18 cellular contexts compared by ENCODE assay signal in the genomic region with DNA sequence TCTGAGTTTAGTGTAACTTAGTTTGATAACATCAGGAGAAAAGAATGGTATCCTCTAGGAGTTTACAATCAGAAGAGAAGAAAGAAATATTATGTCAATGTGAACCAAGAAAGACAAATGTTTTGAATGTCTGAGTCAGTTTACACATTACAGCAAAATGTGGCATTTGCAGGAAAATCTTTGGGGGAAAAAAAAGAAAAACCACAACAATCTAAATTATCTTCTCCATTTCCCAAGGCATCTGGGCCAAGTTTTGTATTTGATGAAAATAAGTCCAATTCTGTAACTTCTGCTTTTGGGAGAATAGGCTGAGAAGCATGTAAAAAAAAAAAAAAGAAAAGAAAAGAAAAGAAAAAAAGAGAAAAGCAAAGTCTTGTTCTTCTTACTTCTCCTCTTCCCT. TPM values are rescaled to one million over a fixed set of nuclear protein-coding genes. Genes with fewer than 3 reads are reported as not detected.
DNase-seq lines count a peak whose midpoint lies in the region; ATAC-seq, FAIRE-seq and TF ChIP-seq lines count a peak whose summit lies in the region.
"Had no signal": no experiment of that assay in that cellular context is flagged by ENCODE, and none has a peak within 500 bp of the region (broad histone marks: within the 10 kb centered on the region; RNA-seq: fewer than 3 reads in every experiment).

No MANE protein-coding gene starts in this region.

- H3K4me3 ChIP-seq in pancreas (no peak overlapping the region), psoas muscle (no peak overlapping the region)
- H3K4me3 ChIP-seq: right atrium auricular region had no signal

- H3K27ac ChIP-seq in epithelial cell of prostate (peak overlapping the region; percentile 63), pancreas (peak overlapping the region in 3 of 4 donors; percentile 2 to 79 (median 66)), psoas muscle (no peak overlapping the region)
- H3K27ac ChIP-seq: C4-2B, right atrium auricular region had no signal

- H3K9me3 ChIP-seq in pancreas (no peaks in the 10 kb centered on the region), psoas muscle (no peaks in the 10 kb centered on the region)
- H3K9me3 ChIP-seq: right atrium auricular region had no signal

- DNase-seq in ELR (ENCODE audit: low read depth) (peak; percentile 6), epithelial cell of prostate (ENCODE audit: low read depth, low spot score) (no peak), pancreas (no peak), mesothelial cell of epicardium (ENCODE audit: low spot score in 2 of 2, unreplicated experiment in 2 of 2) (no peak), psoas muscle (no peak), HuH-7.5 (ENCODE audit: low spot score) (no peak), left cardiac atrium (no peak)
- DNase-seq: activated CD4-positive, alpha-beta T cell treated with anti-CD3 and anti-CD28 coated beads, Interleukin-2, amount 50 U/mL, for 48 hours; naive thymus-derived CD4-positive, alpha-beta T cell; NCI-H1694 treated with DMSO at 0.1 percent for 48 hours; NCI-H510A; stimulated activated CD4-positive, alpha-beta T cell treated with anti-CD3 and anti-CD28 coated beads, Interleukin-2, amount 100 ng/mL, for 24 hours had no signal

- H3K9me3 Mint-ChIP-seq in mesothelial cell of epicardium = no peaks in the 10 kb centered on the region
- H3K9me3 Mint-ChIP-seq: activated T-helper 1 cell treated with anti-CD3 and anti-CD28 coated beads, Interleukin-12 subunit alpha, Interleukin-12 subunit beta, Interleukin-2, Interleukin-4 antibody, amounts not matched to agents 30 ng/mL and 10 ng/mL and 1 ng/mL, durations not matched to agents 14 hours and 24 hours and 36 hours had no signal

- peak; percentile 32 for FAIRE-seq in pancreas (lab: Jason Lieb, UNC)

- TF ChIP-seq CTCF in pancreas (IDR thresholded peaks at IDR 0.05) (no peak), mesothelial cell of epicardium (IDR thresholded peaks at IDR 0.05; ENCODE audit: unreplicated experiment) (no peak), psoas muscle (IDR thresholded peaks at IDR 0.05) (no peak)

- no peak overlapping the region for H3K27ac Mint-ChIP-seq in mesothelial cell of epicardium
- H3K27ac Mint-ChIP-seq: activated T-helper 1 cell treated with anti-CD3 and anti-CD28 coated beads, Interleukin-12 subunit alpha, Interleukin-12 subunit beta, Interleukin-2, Interleukin-4 antibody, amounts not matched to agents 30 ng/mL and 10 ng/mL and 1 ng/mL, durations not matched to agents 14 hours and 24 hours and 36 hours; naive thymus-derived CD4-positive, alpha-beta T cell had no signal

- no peaks in the 10 kb centered on the region for H3K36me3 ChIP-seq in pancreas
- no peaks in the 10 kb centered on the region for H3K36me3 ChIP-seq in psoas muscle (ENCODE audit: insufficient read depth in 1 of 2, low read depth in 1 of 2)
- H3K36me3 ChIP-seq: right atrium auricular region had no signal

- H3K27me3 Mint-ChIP-seq in mesothelial cell of epicardium (ENCODE audit: low read depth) = no peaks in the 10 kb centered on the region
- H3K27me3 Mint-ChIP-seq: naive thymus-derived CD4-positive, alpha-beta T cell had no signal

- H3K36me3 Mint-ChIP-seq in mesothelial cell of epicardium = no peaks in the 10 kb centered on the region
- H3K36me3 Mint-ChIP-seq: naive thymus-derived CD4-positive, alpha-beta T cell had no signal

- ATAC-seq in SK-N-SH treated with all-trans-retinoic acid at 6 μM for 48 hours (peak; percentile 18; the same call in 2 of the 3 replicates), pancreas (no peak), psoas muscle (no peak), left cardiac atrium (no peak)
- ATAC-seq: naive thymus-derived CD4-positive, alpha-beta T cell had no signal

- H3K4me1 ChIP-seq in pancreas (peaks cover 32 to 63% (median 60%) of the 10 kb centered on the region in 3 donors), psoas muscle (no peaks in the 10 kb centered on the region)

- no peaks in the 10 kb centered on the region for H3K27me3 ChIP-seq in pancreas
- no peaks in the 10 kb centered on the region for H3K27me3 ChIP-seq in psoas muscle (ENCODE audit: insufficient read depth in 3 of 3, low read length in 2 of 3)
- H3K27me3 ChIP-seq: foreskin keratinocyte, right atrium auricular region had no signal

- peaks cover 38% of the 10 kb centered on the region for H3K4me1 Mint-ChIP-seq in mesothelial cell of epicardium
- H3K4me1 Mint-ChIP-seq: naive thymus-derived CD4-positive, alpha-beta T cell had no signal

- intact Hi-C loops in pancreas (cut with DNase I) (loop anchor here in 1 of 3 donors (5.0 kb wide), 1 partner anchor 61 kb away; a partner anchor contains a TSS), psoas muscle (cut with DNase I) (no loop called here), left cardiac atrium (cut with DNase I) (no loop called here)

- no peak overlapping the region for H3K4me3 Mint-ChIP-seq in mesothelial cell of epicardium
- H3K4me3 Mint-ChIP-seq: activated T-helper 1 cell treated with anti-CD3 and anti-CD28 coated beads, Interleukin-12 subunit alpha, Interleukin-12 subunit beta, Interleukin-2, Interleukin-4 antibody, amounts not matched to agents 30 ng/mL and 10 ng/mL and 1 ng/mL, durations not matched to agents 14 hours and 24 hours and 36 hours; naive thymus-derived CD4-positive, alpha-beta T cell had no signal

TF ChIP-seq in SK-N-SH treated with all-trans-retinoic acid at 6 μM for 48 hours, 23 proteins besides CTCF, POLR2A, EP300 and RAD21 (continues in another document):
- TF ChIP-seq ZFP30 (CRISPR knock-in tag; IDR thresholded peaks at IDR 0.05) (no peak), TCF4 (CRISPR knock-in tag; IDR thresholded peaks at IDR 0.05; ENCODE audit: borderline replicate concordance) (no peak), ZFP3 (CRISPR knock-in tag; IDR thresholded peaks at IDR 0.05) (no peak), ZNF565 (CRISPR knock-in tag; conservative IDR thresholded peaks at IDR 0.05; ENCODE audit: low read depth) (no peak), GLIS3 (CRISPR knock-in tag; IDR thresholded peaks at IDR 0.05) (no peak), BACH2 (CRISPR knock-in tag; IDR thresholded peaks at IDR 0.05; ENCODE audit: borderline replicate concordance) (no peak), RARB (CRISPR knock-in tag; IDR thresholded peaks at IDR 0.05) (no peak), ISL1 (CRISPR knock-in tag; IDR thresholded peaks at IDR 0.05) (no peak), ARNTL (CRISPR knock-in tag; IDR thresholded peaks at IDR 0.05; ENCODE audit: borderline replicate concordance, low read depth) (no peak)
- TF ChIP-seq, protein P1, sequence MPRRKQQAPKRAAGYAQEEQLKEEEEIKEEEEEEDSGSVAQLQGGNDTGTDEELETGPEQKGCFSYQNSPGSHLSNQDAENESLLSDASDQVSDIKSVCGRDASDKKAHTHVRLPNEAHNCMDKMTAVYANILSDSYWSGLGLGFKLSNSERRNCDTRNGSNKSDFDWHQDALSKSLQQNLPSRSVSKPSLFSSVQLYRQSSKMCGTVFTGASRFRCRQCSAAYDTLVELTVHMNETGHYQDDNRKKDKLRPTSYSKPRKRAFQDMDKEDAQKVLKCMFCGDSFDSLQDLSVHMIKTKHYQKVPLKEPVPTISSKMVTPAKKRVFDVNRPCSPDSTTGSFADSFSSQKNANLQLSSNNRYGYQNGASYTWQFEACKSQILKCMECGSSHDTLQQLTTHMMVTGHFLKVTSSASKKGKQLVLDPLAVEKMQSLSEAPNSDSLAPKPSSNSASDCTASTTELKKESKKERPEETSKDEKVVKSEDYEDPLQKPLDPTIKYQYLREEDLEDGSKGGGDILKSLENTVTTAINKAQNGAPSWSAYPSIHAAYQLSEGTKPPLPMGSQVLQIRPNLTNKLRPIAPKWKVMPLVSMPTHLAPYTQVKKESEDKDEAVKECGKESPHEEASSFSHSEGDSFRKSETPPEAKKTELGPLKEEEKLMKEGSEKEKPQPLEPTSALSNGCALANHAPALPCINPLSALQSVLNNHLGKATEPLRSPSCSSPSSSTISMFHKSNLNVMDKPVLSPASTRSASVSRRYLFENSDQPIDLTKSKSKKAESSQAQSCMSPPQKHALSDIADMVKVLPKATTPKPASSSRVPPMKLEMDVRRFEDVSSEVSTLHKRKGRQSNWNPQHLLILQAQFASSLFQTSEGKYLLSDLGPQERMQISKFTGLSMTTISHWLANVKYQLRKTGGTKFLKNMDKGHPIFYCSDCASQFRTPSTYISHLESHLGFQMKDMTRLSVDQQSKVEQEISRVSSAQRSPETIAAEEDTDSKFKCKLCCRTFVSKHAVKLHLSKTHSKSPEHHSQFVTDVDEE (CRISPR knock-in tag; IDR thresholded peaks at IDR 0.05) = no peak
- TF ChIP-seq, protein P2, sequence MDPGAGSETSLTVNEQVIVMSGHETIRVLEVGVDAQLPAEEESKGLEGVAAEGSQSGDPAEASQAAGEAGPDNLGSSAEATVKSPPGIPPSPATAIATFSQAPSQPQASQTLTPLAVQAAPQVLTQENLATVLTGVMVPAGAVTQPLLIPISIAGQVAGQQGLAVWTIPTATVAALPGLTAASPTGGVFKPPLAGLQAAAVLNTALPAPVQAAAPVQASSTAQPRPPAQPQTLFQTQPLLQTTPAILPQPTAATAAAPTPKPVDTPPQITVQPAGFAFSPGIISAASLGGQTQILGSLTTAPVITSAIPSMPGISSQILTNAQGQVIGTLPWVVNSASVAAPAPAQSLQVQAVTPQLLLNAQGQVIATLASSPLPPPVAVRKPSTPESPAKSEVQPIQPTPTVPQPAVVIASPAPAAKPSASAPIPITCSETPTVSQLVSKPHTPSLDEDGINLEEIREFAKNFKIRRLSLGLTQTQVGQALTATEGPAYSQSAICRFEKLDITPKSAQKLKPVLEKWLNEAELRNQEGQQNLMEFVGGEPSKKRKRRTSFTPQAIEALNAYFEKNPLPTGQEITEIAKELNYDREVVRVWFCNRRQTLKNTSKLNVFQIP (CRISPR knock-in tag; IDR thresholded peaks at IDR 0.05; ENCODE audit: borderline replicate concordance, low read depth) = no peak
- TF ChIP-seq, protein P3, sequence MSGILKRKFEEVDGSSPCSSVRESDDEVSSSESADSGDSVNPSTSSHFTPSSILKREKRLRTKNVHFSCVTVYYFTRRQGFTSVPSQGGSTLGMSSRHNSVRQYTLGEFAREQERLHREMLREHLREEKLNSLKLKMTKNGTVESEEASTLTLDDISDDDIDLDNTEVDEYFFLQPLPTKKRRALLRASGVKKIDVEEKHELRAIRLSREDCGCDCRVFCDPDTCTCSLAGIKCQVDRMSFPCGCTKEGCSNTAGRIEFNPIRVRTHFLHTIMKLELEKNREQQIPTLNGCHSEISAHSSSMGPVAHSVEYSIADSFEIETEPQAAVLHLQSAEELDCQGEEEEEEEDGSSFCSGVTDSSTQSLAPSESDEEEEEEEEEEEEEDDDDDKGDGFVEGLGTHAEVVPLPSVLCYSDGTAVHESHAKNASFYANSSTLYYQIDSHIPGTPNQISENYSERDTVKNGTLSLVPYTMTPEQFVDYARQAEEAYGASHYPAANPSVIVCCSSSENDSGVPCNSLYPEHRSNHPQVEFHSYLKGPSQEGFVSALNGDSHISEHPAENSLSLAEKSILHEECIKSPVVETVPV (CRISPR knock-in tag; IDR thresholded peaks at IDR 0.05) = no peak

RNA-seq across cellular contexts. Expression of a gene that starts 58.8 kb away (rescaled TPM):
- 100 to 1,000 TPM in 3 of 6 donors, 10 to 100 TPM in 3; 62.8 to 229 (median 91.7) TPM for total RNA-seq in pancreas
- polyA plus RNA-seq in pancreas = 100 to 1,000 TPM; 119 to 125 TPM
- total RNA-seq in mesothelial cell of epicardium = 143 to 150 TPM (median 148 TPM) in 3 replicates
- 10 to 100 TPM in 1 of 4 donors, 1 to 10 TPM in 3; 2.4 to 10.2 (median 7.0) TPM for total RNA-seq in psoas muscle
- polyA plus RNA-seq in psoas muscle = 1 to 10 TPM; 1.3 to 2.4 (median 1.5) TPM
- 10 to 100 TPM in 1 of 2 donors, 1 to 10 TPM in 1; 8.9 to 20.5 TPM for total RNA-seq in left cardiac atrium
- total RNA-seq: activated T-helper 1 cell treated with anti-CD3 and anti-CD28 coated beads, Interleukin-12 subunit alpha, Interleukin-12 subunit beta, Interleukin-2, Interleukin-4 antibody, amounts not matched to agents 30 ng/mL and 10 ng/mL and 1 ng/mL, durations not matched to agents 14 hours and 24 hours and 36 hours; HT-29; naive thymus-derived CD4-positive, alpha-beta T cell had no signal
- polyA plus RNA-seq: naive thymus-derived CD4-positive, alpha-beta T cell had no signal
